1 cellular context compared by ENCODE assay signal in genomic region chr22:31248138-31248745, GRCh38.
TF ChIP-seq lines count a peak whose summit lies in the region.

No MANE protein-coding gene starts in this region.

TF ChIP-seq in H1, 55 proteins besides CTCF, POLR2A, EP300 and RAD21 (continued from another document):
- TF ChIP-seq TEAD4 (IDR thresholded peaks at IDR 0.05; ENCODE audit: low read depth, low read length), result no peak
TF ChIP-seq in H1: peak in this region for 1.
